In genomic region chr6:159729598-159729997, GRCh38 we compare ENCODE assay signal across 8 cellular contexts. TPM values are rescaled to one million over a fixed set of nuclear protein-coding genes. Genes with fewer than 3 reads are reported as not detected.
DNase-seq lines count a peak whose midpoint lies in the region; ATAC-seq and TF ChIP-seq lines count a peak whose summit lies in the region.

No MANE protein-coding gene starts in this region.

- peak overlapping the region; percentile 81 for H3K27ac Mint-ChIP-seq in memory B cell

- no peaks in the 10 kb centered on the region for H3K27me3 ChIP-seq in ascending aorta

- intact Hi-C loops in ascending aorta (cut with DNase I): loop anchor here (10.0 kb wide), 1 partner anchor 1085 kb away; the partner anchor contains the start of gene DYNLT1

- H3K4me1 Mint-ChIP-seq in memory B cell: peaks cover 25% of the 10 kb centered on the region

- no peaks in the 10 kb centered on the region for H3K9me3 ChIP-seq in ascending aorta

- no peaks in the 10 kb centered on the region for H3K36me3 ChIP-seq in ascending aorta

- no peaks in the 10 kb centered on the region for H3K27me3 Mint-ChIP-seq in memory B cell

- peaks cover 2% of the 10 kb centered on the region for H3K36me3 Mint-ChIP-seq in memory B cell

- peaks cover 6 to 31% of the 10 kb centered on the region in 2 donors for H3K4me1 ChIP-seq in ascending aorta

- ATAC-seq in HG03378 (IDR thresholded peaks at IDR 0.05; ENCODE audit: unreplicated experiment) (peak; percentile 34), memory B cell (ENCODE audit: low read depth) (no peak), HG02759 (IDR thresholded peaks at IDR 0.05; ENCODE audit: unreplicated experiment) (no peak)

- peak overlapping the region; percentile 83 for H3K4me3 Mint-ChIP-seq in memory B cell

- peak overlapping the region; percentile 11 to 98 for H3K27ac ChIP-seq in ascending aorta

- H3K9me3 Mint-ChIP-seq in memory B cell: no peaks in the 10 kb centered on the region

- no peak for TF ChIP-seq CTCF in ascending aorta (IDR thresholded peaks at IDR 0.05)

- DNase-seq in ELR (ENCODE audit: low read depth) (peak; percentile 13), ascending aorta (ENCODE audit: low spot score in 2 of 2) (no peak), memory B cell (ENCODE audit: low spot score in 2 of 2) (peak in 1 of 2 donors; percentile 16), NCI-H2196 (lab: John Stamatoyannopoulos, UW; ENCODE audit: unreplicated experiment) (no peak)
- DNase-seq in stimulated activated CD4-positive, alpha-beta T cell treated with anti-CD3 and anti-CD28 coated beads, Interleukin-2, amount 100 ng/mL, for 24 hours: no peak
- no peak for DNase-seq in activated CD4-positive, alpha-beta T cell treated with anti-CD3 and anti-CD28 coated beads, Interleukin-2, amount 50 U/mL, for 48 hours

- H3K4me3 ChIP-seq in ascending aorta: peak overlapping the region; percentile 95 to 100

RNA-seq across cellular contexts. Expression of gene WTAP, which starts 2.3 kb away (rescaled TPM):
- total RNA-seq in ascending aorta: 44.6 TPM

RNA-seq across cellular contexts. Expression of gene ACAT2, which starts 32.2 kb away (rescaled TPM):
- 0.85 TPM for total RNA-seq in ascending aorta

RNA-seq across cellular contexts. Expression of gene SOD2, which starts 36.6 kb away (rescaled TPM):
- total RNA-seq in ascending aorta: 205 TPM

RNA-seq across cellular contexts. Expression of gene TCP1, which starts 59.8 kb away (rescaled TPM):
- 46.7 TPM for total RNA-seq in ascending aorta
